Comparison of ENCODE assay signal across 18 cellular contexts in the genomic region with DNA sequence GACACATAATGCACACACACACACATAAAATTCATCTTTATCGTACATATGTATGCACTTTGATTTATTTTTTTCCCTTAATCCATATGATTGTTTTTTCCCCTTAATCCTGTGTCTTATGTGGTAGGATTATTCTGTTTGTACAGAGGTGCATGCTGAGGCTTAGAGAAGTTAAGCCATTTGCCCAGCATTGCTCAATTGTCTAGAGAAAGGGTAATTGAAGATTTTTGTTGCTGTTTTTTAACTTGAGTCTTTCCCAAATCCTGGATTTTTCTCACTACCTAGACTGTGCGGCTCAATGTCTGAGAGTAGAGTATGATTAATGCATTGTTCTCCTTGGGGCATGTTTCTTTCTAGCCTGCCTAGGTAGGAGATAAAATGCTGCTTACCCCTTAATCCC. TPM values are rescaled to one million over a fixed set of nuclear protein-coding genes. Genes with fewer than 3 reads are reported as not detected.
DNase-seq lines count a peak whose midpoint lies in the region; ATAC-seq, FAIRE-seq and TF ChIP-seq lines count a peak whose summit lies in the region.
"Had no signal": no experiment of that assay in that cellular context is flagged by ENCODE, and none has a peak within 500 bp of the region (broad histone marks: within the 10 kb centered on the region; RNA-seq: fewer than 3 reads in every experiment).

No MANE protein-coding gene starts in this region.

- H3K9me3 ChIP-seq in DND-41 (ENCODE audit: insufficient read depth, low read length, severe bottlenecking): no peaks in the 10 kb centered on the region
- no peaks in the 10 kb centered on the region for H3K9me3 ChIP-seq in keratinocyte (ENCODE audit: control insufficient read depth, low read depth, low read length)
- H3K9me3 ChIP-seq in gastrocnemius medialis: no peaks in the 10 kb centered on the region

- H3K9ac ChIP-seq in DND-41 (ENCODE audit: low read depth, low read length) (no peak overlapping the region), keratinocyte (ENCODE audit: control insufficient read depth, extremely low read depth, insufficient read depth, low read length) (peak overlapping the region; percentile 55)

- dilution Hi-C loops in keratinocyte (cut with MboI; ENCODE audit: extremely low pct_ligation_motif_present, low sequenced_read_pairs): no loop called here

- H3K36me3 ChIP-seq in DND-41 (ENCODE audit: insufficient read depth, low read length) (peaks cover 4% of the 10 kb centered on the region; the same call in 1 of the 2 replicates), keratinocyte (ENCODE audit: control insufficient read depth in 2 of 2, extremely low read depth in 1 of 2, insufficient read depth in 2 of 2, low read length in 2 of 2) (peaks cover 0 to 1% of the 10 kb centered on the region in 2 experiments), gastrocnemius medialis (no peaks in the 10 kb centered on the region)

- H3K4me2 ChIP-seq in DND-41 (ENCODE audit: insufficient read depth, low read length) (no peak overlapping the region), keratinocyte (ENCODE audit: control insufficient read depth, extremely low read depth, insufficient read depth, low read depth, low read length) (peak overlapping the region; percentile 69)

- TF ChIP-seq CTCF in DND-41 (IDR thresholded peaks at IDR 0.05; ENCODE audit: borderline replicate concordance, extremely low read depth, low read length, poor library complexity, severe bottlenecking) (no peak), keratinocyte (optimal IDR thresholded peaks at IDR 0.05 in 1 of 3, IDR thresholded peaks at IDR 0.05 in 1 of 3, conservative IDR thresholded peaks at IDR 0.05 in 1 of 3; ENCODE audit: extremely low read depth in 1 of 3, insufficient read depth in 2 of 3, low read length in 3 of 3) (no peak), gastrocnemius medialis (IDR thresholded peaks at IDR 0.05 in 4 of 5, conservative IDR thresholded peaks at IDR 0.05 in 1 of 5) (no peak)

- no peak for FAIRE-seq in keratinocyte (lab: Jason Lieb, UNC)

- H3K27ac ChIP-seq in DND-41 (ENCODE audit: low read length) (peak overlapping the region; percentile 97), keratinocyte (ENCODE audit: control insufficient read depth, insufficient read depth, low read length) (peak overlapping the region; percentile 96), gastrocnemius medialis (peak overlapping the region; percentile 91 to 100 (median 96))

- H4K20me1 ChIP-seq in DND-41 (ENCODE audit: insufficient read depth, low read length): peaks cover 31% of the 10 kb centered on the region
- H4K20me1 ChIP-seq in keratinocyte (ENCODE audit: control insufficient read depth, extremely low read depth, insufficient read depth, low read length): no peaks in the 10 kb centered on the region

- intact Hi-C loops in gastrocnemius medialis (cut with DNase I; ENCODE audit: low total_unique reads): loop anchor here (10.0 kb wide), 1 partner anchor 274 kb away; a partner anchor contains a TSS

- H3K4me1 ChIP-seq in DND-41 (ENCODE audit: insufficient read depth, low read length): peaks cover 41% of the 10 kb centered on the region
- peaks cover 96% of the 10 kb centered on the region for H3K4me1 ChIP-seq in keratinocyte (ENCODE audit: control insufficient read depth, extremely low read depth, insufficient read depth, low read length)
- H3K4me1 ChIP-seq in gastrocnemius medialis: peaks cover 73 to 85% of the 10 kb centered on the region in 2 donors

- no peak for DNase-seq in DND-41
- DNase-seq in amniotic epithelial cell (ENCODE audit: low read depth): peak; percentile 59
- no peak for DNase-seq in keratinocyte (ENCODE audit: low read depth, low spot score)
- no peak for DNase-seq in gastrocnemius medialis
- no peak for DNase-seq in AG08396 (ENCODE audit: low spot score)
- DNase-seq in NAMALWA (ENCODE audit: low spot score): no peak
- DNase-seq in central memory CD4-positive, alpha-beta T cell: no peak
- DNase-seq: activated CD4-positive, alpha-beta memory T cell treated with anti-CD3 and anti-CD28 coated beads, Interleukin-2, amount 10 ng/mL, durations not matched to agents 7 days and 5 days; activated T-cell treated with anti-CD3 and anti-CD28 coated beads, Interleukin-2, amount 50 U/mL, for 48 hours; caudate nucleus; effector CD4-positive, alpha-beta T cell; EL; Karpas-422; NCI-H1417 had no signal

- H3K27me3 ChIP-seq in DND-41 (ENCODE audit: insufficient read depth, low read length, poor library complexity) (no peaks in the 10 kb centered on the region), keratinocyte (ENCODE audit: control insufficient read depth, extremely low read depth, insufficient read depth, low read length) (no peaks in the 10 kb centered on the region), gastrocnemius medialis (no peaks in the 10 kb centered on the region)

- peaks cover 2% of the 10 kb centered on the region for H3K9me1 ChIP-seq in keratinocyte (ENCODE audit: control insufficient read depth, extremely low read depth, insufficient read depth, low read length)

- in situ Hi-C loops in gastrocnemius medialis (cut with MboI; ENCODE audit: low sequenced_read_pairs in 4 of 4): no loop called here

- TF ChIP-seq POLR2A in gastrocnemius medialis (IDR thresholded peaks at IDR 0.05): no peak

- H2AFZ ChIP-seq in DND-41 (ENCODE audit: low read depth, low read length): no peak overlapping the region
- no peak overlapping the region for H2AFZ ChIP-seq in keratinocyte (ENCODE audit: control insufficient read depth, low read length)

- H3K4me3 ChIP-seq in DND-41 (ENCODE audit: low read depth in 1 of 2, low read length in 2 of 2) (no peak overlapping the region), keratinocyte (ENCODE audit: control insufficient read depth in 2 of 3, extremely low read depth in 1 of 3, insufficient read depth in 2 of 3, low read depth in 1 of 3, low read length in 3 of 3) (no peak overlapping the region), gastrocnemius medialis (peak overlapping the region; percentile 32 to 78 (median 70))

- H3K79me2 ChIP-seq in DND-41 (ENCODE audit: insufficient read depth, low read length) (peaks cover 73% of the 10 kb centered on the region), keratinocyte (ENCODE audit: control insufficient read depth, insufficient read depth, low read length) (peaks cover 11% of the 10 kb centered on the region)

- ATAC-seq in DND-41 (ENCODE audit: insufficient read depth, low read depth) (no peak), gastrocnemius medialis (no peak), GM18861 (IDR thresholded peaks at IDR 0.05; ENCODE audit: unreplicated experiment) (no peak)
- ATAC-seq: activated naive CD4-positive, alpha-beta T cell treated with anti-CD3 and anti-CD28 coated beads, Interleukin-2, amount 50 U/mL, for 72 hours had no signal

RNA-seq across cellular contexts. Expression of a gene that starts 35.0 kb away (rescaled TPM):
- 24.3 to 45.7 TPM (median 27.3 TPM) in 3 replicates for polyA plus RNA-seq in keratinocyte
- polyA plus RNA-seq in keratinocyte (2011; ENCODE audit: low read depth): 25.9 TPM
- 30.8 and 32.7 TPM in 2 replicates for polyA plus RNA-seq in keratinocyte (2011; cell fraction: cytosol; rRNA removed)
- polyA plus RNA-seq in keratinocyte (2011; cell fraction: nucleus; rRNA removed): 33.6 and 38.0 TPM in 2 replicates
- 21.5 and 33.4 TPM in 2 replicates for polyA plus RNA-seq in keratinocyte (2012; ENCODE audit: low replicate concordance)
- 42.8 to 84.0 TPM (median 50.9 TPM) in 3 replicates for polyA minus RNA-seq in keratinocyte
- 51.8 TPM for polyA minus RNA-seq in keratinocyte (2011; cell fraction: cytosol; rRNA and poly(A)+ RNA removed)
- 41.7 and 46.7 TPM in 2 replicates for polyA minus RNA-seq in keratinocyte (2011; cell fraction: nucleus; rRNA and poly(A)+ RNA removed)
- 100 to 1,000 TPM; 103 to 204 (median 145) TPM for total RNA-seq in gastrocnemius medialis

RNA-seq across cellular contexts. Expression of a gene that starts 58.4 kb away (rescaled TPM):
- polyA plus RNA-seq in keratinocyte: not detected in 3 replicates
- not detected for polyA plus RNA-seq in keratinocyte (2011; ENCODE audit: low read depth)
- not detected in 2 replicates for polyA plus RNA-seq in keratinocyte (2011; cell fraction: cytosol; rRNA removed)
- polyA plus RNA-seq in keratinocyte (2011; cell fraction: nucleus; rRNA removed): not detected in 2 replicates
- polyA plus RNA-seq in keratinocyte (2012; ENCODE audit: low replicate concordance): not detected in 2 replicates
- not detected in 3 replicates for polyA minus RNA-seq in keratinocyte
- not detected for polyA minus RNA-seq in keratinocyte (2011; cell fraction: cytosol; rRNA and poly(A)+ RNA removed)
- polyA minus RNA-seq in keratinocyte (2011; cell fraction: nucleus; rRNA and poly(A)+ RNA removed): not detected in 2 replicates
- total RNA-seq in gastrocnemius medialis: 1 to 10 TPM in 1 of 4 donors, not detected in 3; 4.2 TPM
- total RNA-seq: activated CD4-positive, alpha-beta memory T cell treated with anti-CD3 and anti-CD28 coated beads, Interleukin-2, amount 10 ng/mL, durations not matched to agents 7 days and 5 days; activated naive CD4-positive, alpha-beta T cell treated with anti-CD3 and anti-CD28 coated beads, Interleukin-2, amount 50 U/mL, for 72 hours; RPMI7951 had no signal
- polyA plus RNA-seq: neural cell had no signal

Comparison
In these comparisons a context has a peak if more than half of its experiments do, and no peak if none do; other contexts are left out.
1. H3K4me3 ChIP-seq: peak in gastrocnemius medialis (4 of 4); none in DND-41 (0 of 2) and keratinocyte (0 of 3).
2. Peak in every context shown above with its lines, with median percentiles within 50 percentile points of each other: H3K27ac ChIP-seq.